ENCODE assay signal across 8 cellular contexts in the genomic region with DNA sequence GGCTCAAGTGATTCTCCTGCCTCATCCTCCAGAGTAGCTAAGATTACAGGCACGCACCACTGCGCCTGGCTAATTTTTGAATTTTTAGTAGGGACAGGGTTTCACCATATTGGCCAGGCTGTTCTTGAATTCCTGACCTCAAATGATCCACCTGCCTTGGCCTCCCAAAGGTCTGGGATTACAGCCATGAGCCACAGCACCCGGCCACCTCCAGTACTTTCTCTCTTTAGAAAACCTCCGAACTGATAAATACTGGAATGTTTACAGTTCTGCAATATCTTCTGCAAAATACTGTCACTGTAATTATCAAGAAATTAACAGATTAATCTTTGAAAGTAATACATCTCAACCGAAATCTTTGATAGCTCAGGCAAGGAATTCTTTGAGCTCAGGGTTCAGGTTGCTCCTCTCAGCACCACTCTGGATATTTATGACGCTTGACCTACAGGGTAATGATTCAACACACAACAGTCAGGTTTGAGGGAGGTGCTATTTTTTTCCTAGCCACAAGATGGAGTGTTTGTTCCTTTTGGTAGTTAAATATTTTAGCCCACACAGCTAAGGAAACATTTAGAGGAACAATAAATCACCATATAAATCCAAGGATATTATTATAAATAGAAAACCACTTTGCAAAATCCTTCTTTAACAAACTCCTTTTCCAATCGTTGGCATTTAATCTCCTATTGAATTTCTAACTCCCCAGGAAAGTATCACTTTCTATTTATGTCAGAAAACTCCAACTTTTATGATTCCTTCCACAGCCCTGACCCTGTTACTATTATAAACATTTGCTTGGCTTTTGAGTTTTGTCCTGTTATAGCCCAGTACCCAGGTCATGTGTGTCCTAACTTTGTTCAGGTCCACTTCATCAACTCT. TPM values are rescaled to one million over a fixed set of nuclear protein-coding genes. Genes with fewer than 3 reads are reported as not detected.
DNase-seq lines count a peak whose midpoint lies in the region; ATAC-seq lines count a peak whose summit lies in the region.

No MANE protein-coding gene starts in this region.

- peak; percentile 81 for ATAC-seq in GM21447 (IDR thresholded peaks at IDR 0.05; ENCODE audit: unreplicated experiment)
- ATAC-seq in stimulated activated naive CD8-positive, alpha-beta T cell treated with anti-CD3 and anti-CD28 coated beads, Interleukin-15, Interleukin-2, amounts not matched to agents 100 U/mL and 50 U/mL, for 24 hours: peak; percentile 69

- DNase-seq in NCI-H1436 (lab: John Stamatoyannopoulos, UW) (peak; percentile 50), NCI-H1436 treated with DMSO at 0.1 percent for 48 hours (lab: John Stamatoyannopoulos, UW) (no peak), HT-29 (ENCODE audit: low spot score) (peak; percentile 74), NCI-H748 treated with DMSO at 0.1 percent for 48 hours (lab: John Stamatoyannopoulos, UW) (peak; percentile 80), brain pericyte (ENCODE audit: low read depth, low spot score) (peak; percentile 8), inferior parietal cortex (ENCODE audit: extremely low spot score) (peak; percentile 82)
- no peak for DNase-seq in stimulated activated naive CD8-positive, alpha-beta T cell treated with anti-CD3 and anti-CD28 coated beads, Interleukin-15, Interleukin-2, amounts not matched to agents 100 U/mL and 50 U/mL, for 24 hours

RNA-seq across cellular contexts. Expression of a gene that starts 48.6 kb away (rescaled TPM):
- 15.4 and 17.7 TPM in 2 replicates for total RNA-seq in HT-29 (2014; rRNA removed; shearing (Covaris generic))

Comparison
In these comparisons a context has a peak if more than half of its experiments do, and no peak if none do; other contexts are left out.
1. DNase-seq: peak in NCI-H1436 (single experiment), HT-29 (single experiment), NCI-H748 treated with DMSO at 0.1 percent for 48 hours (single experiment), brain pericyte (single experiment) and inferior parietal cortex (single experiment); none in NCI-H1436 treated with DMSO at 0.1 percent for 48 hours (single experiment) and stimulated activated naive CD8-positive, alpha-beta T cell treated with anti-CD3 and anti-CD28 coated beads, Interleukin-15, Interleukin-2, amounts not matched to agents 100 U/mL and 50 U/mL, for 24 hours (single experiment).